ENCODE assay signal across 1 cellular context in the genomic region with DNA sequence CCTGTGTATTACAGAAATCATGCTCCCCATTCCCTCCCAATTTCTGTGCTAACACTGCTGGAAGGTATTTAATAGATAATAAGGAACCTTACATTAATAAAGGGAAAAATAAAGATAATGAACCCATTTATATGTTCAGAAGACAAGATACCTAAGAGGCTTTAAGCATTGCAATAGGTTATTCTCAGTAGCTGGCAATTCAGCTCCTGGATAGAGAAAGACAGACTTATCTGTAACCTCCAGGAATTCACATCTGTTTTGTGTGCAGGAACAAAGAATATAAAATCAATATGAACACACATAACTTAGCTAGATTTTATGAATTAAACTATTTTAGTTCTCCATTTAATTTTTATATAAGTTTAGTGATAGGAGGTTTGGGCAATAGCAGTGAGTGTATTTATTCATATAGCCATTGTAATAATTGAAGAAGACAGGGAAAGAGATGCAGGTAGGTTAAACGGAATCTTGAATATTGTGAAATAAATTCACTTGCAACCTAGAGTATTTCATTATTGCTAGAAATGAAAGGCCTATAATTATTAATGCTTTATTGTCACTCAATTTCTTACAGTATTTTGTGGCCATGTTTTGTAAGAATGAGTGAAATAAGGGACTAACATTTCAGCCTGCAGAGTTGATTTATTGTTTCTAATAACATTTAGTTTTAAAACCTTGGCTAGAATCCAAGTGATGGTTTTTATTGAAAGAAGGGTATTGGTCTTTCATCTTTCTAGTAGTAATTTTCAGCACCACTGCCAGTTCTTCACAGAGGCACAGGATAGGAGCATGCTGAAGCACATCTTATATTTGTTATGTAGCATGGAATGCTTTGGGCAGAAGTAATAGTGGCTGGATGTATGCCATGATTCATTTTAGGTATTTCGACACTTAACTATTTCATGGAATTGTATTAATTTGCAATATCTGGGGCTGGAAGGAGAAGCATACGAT.
TF ChIP-seq lines count a peak whose summit lies in the region.

No MANE protein-coding gene starts in this region.

TF ChIP-seq in GM12878, 131 proteins besides CTCF, POLR2A, EP300 and RAD21:
- TF ChIP-seq NFIC (IDR thresholded peaks at IDR 0.05; ENCODE audit: low read depth, low read length), result no peak
- no peak for TF ChIP-seq SREBF2 (IDR thresholded peaks at IDR 0.05; ENCODE audit: low read length)
- no peak for TF ChIP-seq RUNX3 (IDR thresholded peaks at IDR 0.05; ENCODE audit: low read length)
- TF ChIP-seq, protein P1, sequence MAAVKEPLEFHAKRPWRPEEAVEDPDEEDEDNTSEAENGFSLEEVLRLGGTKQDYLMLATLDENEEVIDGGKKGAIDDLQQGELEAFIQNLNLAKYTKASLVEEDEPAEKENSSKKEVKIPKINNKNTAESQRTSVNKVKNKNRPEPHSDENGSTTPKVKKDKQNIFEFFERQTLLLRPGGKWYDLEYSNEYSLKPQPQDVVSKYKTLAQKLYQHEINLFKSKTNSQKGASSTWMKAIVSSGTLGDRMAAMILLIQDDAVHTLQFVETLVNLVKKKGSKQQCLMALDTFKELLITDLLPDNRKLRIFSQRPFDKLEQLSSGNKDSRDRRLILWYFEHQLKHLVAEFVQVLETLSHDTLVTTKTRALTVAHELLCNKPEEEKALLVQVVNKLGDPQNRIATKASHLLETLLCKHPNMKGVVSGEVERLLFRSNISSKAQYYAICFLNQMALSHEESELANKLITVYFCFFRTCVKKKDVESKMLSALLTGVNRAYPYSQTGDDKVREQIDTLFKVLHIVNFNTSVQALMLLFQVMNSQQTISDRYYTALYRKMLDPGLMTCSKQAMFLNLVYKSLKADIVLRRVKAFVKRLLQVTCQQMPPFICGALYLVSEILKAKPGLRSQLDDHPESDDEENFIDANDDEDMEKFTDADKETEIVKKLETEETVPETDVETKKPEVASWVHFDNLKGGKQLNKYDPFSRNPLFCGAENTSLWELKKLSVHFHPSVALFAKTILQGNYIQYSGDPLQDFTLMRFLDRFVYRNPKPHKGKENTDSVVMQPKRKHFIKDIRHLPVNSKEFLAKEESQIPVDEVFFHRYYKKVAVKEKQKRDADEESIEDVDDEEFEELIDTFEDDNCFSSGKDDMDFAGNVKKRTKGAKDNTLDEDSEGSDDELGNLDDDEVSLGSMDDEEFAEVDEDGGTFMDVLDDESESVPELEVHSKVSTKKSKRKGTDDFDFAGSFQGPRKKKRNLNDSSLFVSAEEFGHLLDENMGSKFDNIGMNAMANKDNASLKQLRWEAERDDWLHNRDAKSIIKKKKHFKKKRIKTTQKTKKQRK (IDR thresholded peaks at IDR 0.05; ENCODE audit: low read depth, low read length), result no peak
- TF ChIP-seq RFX5 (IDR thresholded peaks at IDR 0.05; ENCODE audit: low read depth, low read length), result no peak
- TF ChIP-seq RB1 (IDR thresholded peaks at IDR 0.05; ENCODE audit: borderline replicate concordance), result no peak
- TF ChIP-seq POLR2AphosphoS2 (IDR thresholded peaks at IDR 0.05; ENCODE audit: low read depth, low read length), result no peak
TF ChIP-seq in GM12878: peak in this region for 0.
